ENCODE assay signal across 1 cellular context in the genomic region with DNA sequence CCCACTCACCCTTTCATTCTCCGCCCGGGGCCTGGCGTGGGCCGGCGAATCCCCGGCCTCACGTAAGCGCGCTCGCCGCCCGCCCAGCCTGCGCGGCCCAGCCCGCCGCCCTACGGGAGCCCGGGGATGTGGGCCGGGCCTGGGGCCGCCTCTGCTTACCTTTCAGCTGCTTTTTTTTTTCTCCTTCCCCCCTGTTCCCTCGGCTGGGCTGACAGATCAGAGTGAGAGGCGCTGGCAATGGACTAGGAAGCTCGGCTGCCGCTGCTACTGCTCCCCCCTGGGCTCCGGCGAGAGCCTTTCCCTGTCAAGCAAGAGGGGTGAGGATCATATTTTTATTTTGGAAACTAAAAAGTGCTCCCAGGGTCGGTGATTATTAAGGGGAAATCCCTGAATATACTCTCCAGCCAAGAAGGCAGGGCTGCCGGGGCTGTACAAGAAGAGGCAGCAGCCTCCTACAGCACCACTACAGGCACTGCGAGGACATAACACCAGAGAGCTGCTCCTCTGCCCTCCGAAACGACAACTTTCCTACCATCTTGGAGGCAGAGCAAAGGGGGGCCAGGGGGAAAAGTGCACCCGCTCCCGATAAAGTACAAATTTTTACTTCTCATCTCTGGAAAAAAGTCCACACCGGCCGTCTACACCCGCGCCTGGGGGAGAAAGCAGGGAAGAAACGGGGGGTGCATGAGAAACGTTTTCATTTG.
A peak's percentile ranks its signal among the peaks of the same experiment; 100 is the strongest.
TF ChIP-seq lines count a peak whose summit lies in the region.

A gene with protein sequence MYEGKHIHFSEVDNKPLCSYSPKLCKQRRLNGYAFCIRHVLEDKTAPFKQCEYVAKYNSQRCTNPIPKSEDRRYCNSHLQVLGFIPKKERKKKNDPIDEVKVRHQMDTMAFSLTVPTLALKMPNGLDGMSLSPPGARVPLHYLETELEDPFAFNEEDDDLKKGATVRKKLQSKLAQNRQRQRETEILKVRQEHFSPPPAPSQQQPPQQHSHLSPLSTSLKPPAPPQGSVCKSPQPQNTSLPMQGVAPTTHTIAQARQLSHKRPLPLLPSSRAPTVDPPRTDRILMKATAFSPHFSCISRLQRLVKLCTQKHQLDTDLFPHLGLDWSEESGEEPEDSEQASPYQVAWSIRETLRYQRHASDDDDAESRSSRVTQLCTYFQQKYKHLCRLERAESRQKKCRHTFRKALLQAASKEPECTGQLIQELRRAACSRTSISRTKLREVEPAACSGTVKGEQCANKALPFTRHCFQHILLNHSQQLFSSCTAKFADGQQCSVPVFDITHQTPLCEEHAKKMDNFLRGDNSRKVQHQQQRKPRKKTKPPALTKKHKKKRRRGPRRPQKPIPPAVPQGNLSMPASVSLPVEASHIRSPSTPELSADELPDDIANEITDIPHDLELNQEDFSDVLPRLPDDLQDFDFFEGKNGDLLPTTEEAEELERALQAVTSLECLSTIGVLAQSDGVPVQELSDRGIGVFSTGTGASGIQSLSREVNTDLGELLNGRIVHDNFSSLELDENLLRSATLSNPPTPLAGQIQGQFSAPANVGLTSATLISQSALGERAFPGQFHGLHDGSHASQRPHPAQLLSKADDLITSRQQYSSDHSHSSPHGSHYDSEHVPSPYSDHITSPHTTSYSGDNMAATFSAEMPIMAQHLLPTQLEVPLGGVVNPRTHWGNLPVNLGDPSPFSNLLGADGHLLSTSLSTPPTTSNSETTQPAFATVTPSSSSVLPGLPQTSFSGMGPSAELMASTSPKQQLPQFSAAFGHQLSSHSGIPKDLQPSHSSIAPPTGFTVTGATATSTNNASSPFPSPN (minus strand): TSS at position 433 of the 704 bp plus-strand sequence. CDS start 23,158 bp downstream, outside the sequence.

TF ChIP-seq in GM12878, 131 proteins besides CTCF, POLR2A, EP300 and RAD21 (continues in another document):
- TF ChIP-seq, protein P1, sequence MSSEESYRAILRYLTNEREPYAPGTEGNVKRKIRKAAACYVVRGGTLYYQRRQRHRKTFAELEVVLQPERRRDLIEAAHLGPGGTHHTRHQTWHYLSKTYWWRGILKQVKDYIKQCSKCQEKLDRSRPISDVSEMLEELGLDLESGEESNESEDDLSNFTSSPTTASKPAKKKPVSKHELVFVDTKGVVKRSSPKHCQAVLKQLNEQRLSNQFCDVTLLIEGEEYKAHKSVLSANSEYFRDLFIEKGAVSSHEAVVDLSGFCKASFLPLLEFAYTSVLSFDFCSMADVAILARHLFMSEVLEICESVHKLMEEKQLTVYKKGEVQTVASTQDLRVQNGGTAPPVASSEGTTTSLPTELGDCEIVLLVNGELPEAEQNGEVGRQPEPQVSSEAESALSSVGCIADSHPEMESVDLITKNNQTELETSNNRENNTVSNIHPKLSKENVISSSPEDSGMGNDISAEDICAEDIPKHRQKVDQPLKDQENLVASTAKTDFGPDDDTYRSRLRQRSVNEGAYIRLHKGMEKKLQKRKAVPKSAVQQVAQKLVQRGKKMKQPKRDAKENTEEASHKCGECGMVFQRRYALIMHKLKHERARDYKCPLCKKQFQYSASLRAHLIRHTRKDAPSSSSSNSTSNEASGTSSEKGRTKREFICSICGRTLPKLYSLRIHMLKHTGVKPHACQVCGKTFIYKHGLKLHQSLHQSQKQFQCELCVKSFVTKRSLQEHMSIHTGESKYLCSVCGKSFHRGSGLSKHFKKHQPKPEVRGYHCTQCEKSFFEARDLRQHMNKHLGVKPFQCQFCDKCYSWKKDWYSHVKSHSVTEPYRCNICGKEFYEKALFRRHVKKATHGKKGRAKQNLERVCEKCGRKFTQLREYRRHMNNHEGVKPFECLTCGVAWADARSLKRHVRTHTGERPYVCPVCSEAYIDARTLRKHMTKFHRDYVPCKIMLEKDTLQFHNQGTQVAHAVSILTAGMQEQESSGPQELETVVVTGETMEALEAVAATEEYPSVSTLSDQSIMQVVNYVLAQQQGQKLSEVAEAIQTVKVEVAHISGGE (CRISPR knock-in tag; IDR thresholded peaks at IDR 0.05): no peak
- TF ChIP-seq SRF (IDR thresholded peaks at IDR 0.05; ENCODE audit: low read depth in 2 of 2, low read length in 2 of 2) (no peak), CEBPB (IDR thresholded peaks at IDR 0.05; ENCODE audit: borderline replicate concordance in 1 of 2, low read depth in 2 of 2, low read length in 2 of 2) (no peak), EED (IDR thresholded peaks at IDR 0.05; ENCODE audit: low read depth) (peak; percentile 24; the same call in 1 of the 2 replicates), STAT1 (conservative IDR thresholded peaks at IDR 0.05) (no peak), SREBF2 (IDR thresholded peaks at IDR 0.05; ENCODE audit: low read length) (no peak), SIX5 (IDR thresholded peaks at IDR 0.05; ENCODE audit: low read depth, low read length, severe bottlenecking) (no peak), CREB1 (IDR thresholded peaks at IDR 0.05; ENCODE audit: low read depth) (no peak), MTA3 (IDR thresholded peaks at IDR 0.05; ENCODE audit: borderline replicate concordance, low read length) (no peak; the same call in 1 of the 2 replicates), GABPA (IDR thresholded peaks at IDR 0.05; ENCODE audit: low read depth) (no peak), HDGF (IDR thresholded peaks at IDR 0.05) (no peak), ESRRA (IDR thresholded peaks at IDR 0.05; ENCODE audit: low read length) (no peak), KLF5 (IDR thresholded peaks at IDR 0.05; ENCODE audit: partially characterized antibody) (no peak), CREM (IDR thresholded peaks at IDR 0.05; ENCODE audit: low read depth) (0 out of 2 replicates have a peak, but pooled peaks have one; percentile 36), BRCA1 (IDR thresholded peaks at IDR 0.05; ENCODE audit: low read depth, low read length) (no peak), TBL1XR1 (IDR thresholded peaks at IDR 0.05; ENCODE audit: low read depth, low read length) (peak; percentile 38; the same call in 1 of the 2 replicates), ZNF274 (IDR thresholded peaks at IDR 0.05; ENCODE audit: insufficient read depth, insufficient read length) (no peak), IKZF1 (conservative IDR thresholded peaks at IDR 0.05) (peak; percentile 73; the same call in 1 of the 2 replicates), SMC3 (IDR thresholded peaks at IDR 0.05; ENCODE audit: borderline replicate concordance, low read length) (no peak), YBX1 (IDR thresholded peaks at IDR 0.05) (no peak), MTA2 (IDR thresholded peaks at IDR 0.05; ENCODE audit: low read depth) (0 out of 2 replicates have a peak, but pooled peaks have one; percentile 18), MEF2A (IDR thresholded peaks at IDR 0.05; ENCODE audit: insufficient read depth, low read depth, low read length) (0 out of 2 replicates have a peak, but pooled peaks have one; percentile 13), DPF2 (IDR thresholded peaks at IDR 0.05) (peak; percentile 54; the same call in 1 of the 2 replicates), SREBF1 (IDR thresholded peaks at IDR 0.05; ENCODE audit: low read length) (no peak), SP1 (IDR thresholded peaks at IDR 0.05; ENCODE audit: low read depth, low read length) (no peak), NFIC (IDR thresholded peaks at IDR 0.05; ENCODE audit: low read depth, low read length) (0 out of 2 replicates have a peak, but pooled peaks have one; percentile 17), SMAD5 (IDR thresholded peaks at IDR 0.05; ENCODE audit: low read depth) (peak; percentile 76; the same call in 1 of the 2 replicates)
- TF ChIP-seq, protein P2, sequence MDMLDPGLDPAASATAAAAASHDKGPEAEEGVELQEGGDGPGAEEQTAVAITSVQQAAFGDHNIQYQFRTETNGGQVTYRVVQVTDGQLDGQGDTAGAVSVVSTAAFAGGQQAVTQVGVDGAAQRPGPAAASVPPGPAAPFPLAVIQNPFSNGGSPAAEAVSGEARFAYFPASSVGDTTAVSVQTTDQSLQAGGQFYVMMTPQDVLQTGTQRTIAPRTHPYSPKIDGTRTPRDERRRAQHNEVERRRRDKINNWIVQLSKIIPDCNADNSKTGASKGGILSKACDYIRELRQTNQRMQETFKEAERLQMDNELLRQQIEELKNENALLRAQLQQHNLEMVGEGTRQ (IDR thresholded peaks at IDR 0.05; ENCODE audit: borderline replicate concordance, low read depth, low read length): no peak
- TF ChIP-seq, protein P3, sequence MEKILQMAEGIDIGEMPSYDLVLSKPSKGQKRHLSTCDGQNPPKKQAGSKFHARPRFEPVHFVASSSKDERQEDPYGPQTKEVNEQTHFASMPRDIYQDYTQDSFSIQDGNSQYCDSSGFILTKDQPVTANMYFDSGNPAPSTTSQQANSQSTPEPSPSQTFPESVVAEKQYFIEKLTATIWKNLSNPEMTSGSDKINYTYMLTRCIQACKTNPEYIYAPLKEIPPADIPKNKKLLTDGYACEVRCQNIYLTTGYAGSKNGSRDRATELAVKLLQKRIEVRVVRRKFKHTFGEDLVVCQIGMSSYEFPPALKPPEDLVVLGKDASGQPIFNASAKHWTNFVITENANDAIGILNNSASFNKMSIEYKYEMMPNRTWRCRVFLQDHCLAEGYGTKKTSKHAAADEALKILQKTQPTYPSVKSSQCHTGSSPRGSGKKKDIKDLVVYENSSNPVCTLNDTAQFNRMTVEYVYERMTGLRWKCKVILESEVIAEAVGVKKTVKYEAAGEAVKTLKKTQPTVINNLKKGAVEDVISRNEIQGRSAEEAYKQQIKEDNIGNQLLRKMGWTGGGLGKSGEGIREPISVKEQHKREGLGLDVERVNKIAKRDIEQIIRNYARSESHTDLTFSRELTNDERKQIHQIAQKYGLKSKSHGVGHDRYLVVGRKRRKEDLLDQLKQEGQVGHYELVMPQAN (conservative IDR thresholded peaks at IDR 0.05): 0 out of 2 replicates have a peak, but pooled peaks have one; percentile 18
- TF ChIP-seq, protein P4, sequence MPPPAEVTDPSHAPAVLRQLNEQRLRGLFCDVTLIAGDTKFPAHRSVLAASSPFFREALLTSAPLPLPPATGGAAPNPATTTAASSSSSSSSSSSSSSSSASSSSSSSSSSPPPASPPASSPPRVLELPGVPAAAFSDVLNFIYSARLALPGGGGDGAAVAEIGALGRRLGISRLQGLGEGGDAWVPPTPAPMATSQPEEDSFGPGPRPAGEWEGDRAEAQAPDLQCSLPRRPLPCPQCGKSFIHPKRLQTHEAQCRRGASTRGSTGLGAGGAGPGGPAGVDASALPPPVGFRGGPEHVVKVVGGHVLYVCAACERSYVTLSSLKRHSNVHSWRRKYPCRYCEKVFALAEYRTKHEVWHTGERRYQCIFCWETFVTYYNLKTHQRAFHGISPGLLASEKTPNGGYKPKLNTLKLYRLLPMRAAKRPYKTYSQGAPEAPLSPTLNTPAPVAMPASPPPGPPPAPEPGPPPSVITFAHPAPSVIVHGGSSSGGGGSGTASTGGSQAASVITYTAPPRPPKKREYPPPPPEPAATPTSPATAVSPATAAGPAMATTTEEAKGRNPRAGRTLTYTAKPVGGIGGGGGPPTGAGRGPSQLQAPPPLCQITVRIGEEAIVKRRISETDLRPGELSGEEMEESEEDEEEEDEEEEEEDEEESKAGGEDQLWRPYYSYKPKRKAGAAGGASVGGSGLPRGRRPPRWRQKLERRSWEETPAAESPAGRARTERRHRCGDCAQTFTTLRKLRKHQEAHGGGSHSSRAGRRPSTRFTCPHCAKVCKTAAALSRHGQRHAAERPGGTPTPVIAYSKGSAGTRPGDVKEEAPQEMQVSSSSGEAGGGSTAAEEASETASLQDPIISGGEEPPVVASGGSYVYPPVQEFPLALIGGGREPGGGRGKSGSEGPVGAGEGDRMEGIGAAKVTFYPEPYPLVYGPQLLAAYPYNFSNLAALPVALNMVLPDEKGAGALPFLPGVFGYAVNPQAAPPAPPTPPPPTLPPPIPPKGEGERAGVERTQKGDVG (CRISPR knock-in tag; IDR thresholded peaks at IDR 0.05): no peak
- TF ChIP-seq, protein P5, sequence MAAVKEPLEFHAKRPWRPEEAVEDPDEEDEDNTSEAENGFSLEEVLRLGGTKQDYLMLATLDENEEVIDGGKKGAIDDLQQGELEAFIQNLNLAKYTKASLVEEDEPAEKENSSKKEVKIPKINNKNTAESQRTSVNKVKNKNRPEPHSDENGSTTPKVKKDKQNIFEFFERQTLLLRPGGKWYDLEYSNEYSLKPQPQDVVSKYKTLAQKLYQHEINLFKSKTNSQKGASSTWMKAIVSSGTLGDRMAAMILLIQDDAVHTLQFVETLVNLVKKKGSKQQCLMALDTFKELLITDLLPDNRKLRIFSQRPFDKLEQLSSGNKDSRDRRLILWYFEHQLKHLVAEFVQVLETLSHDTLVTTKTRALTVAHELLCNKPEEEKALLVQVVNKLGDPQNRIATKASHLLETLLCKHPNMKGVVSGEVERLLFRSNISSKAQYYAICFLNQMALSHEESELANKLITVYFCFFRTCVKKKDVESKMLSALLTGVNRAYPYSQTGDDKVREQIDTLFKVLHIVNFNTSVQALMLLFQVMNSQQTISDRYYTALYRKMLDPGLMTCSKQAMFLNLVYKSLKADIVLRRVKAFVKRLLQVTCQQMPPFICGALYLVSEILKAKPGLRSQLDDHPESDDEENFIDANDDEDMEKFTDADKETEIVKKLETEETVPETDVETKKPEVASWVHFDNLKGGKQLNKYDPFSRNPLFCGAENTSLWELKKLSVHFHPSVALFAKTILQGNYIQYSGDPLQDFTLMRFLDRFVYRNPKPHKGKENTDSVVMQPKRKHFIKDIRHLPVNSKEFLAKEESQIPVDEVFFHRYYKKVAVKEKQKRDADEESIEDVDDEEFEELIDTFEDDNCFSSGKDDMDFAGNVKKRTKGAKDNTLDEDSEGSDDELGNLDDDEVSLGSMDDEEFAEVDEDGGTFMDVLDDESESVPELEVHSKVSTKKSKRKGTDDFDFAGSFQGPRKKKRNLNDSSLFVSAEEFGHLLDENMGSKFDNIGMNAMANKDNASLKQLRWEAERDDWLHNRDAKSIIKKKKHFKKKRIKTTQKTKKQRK (IDR thresholded peaks at IDR 0.05; ENCODE audit: low read depth, low read length): no peak
- TF ChIP-seq, protein P6, sequence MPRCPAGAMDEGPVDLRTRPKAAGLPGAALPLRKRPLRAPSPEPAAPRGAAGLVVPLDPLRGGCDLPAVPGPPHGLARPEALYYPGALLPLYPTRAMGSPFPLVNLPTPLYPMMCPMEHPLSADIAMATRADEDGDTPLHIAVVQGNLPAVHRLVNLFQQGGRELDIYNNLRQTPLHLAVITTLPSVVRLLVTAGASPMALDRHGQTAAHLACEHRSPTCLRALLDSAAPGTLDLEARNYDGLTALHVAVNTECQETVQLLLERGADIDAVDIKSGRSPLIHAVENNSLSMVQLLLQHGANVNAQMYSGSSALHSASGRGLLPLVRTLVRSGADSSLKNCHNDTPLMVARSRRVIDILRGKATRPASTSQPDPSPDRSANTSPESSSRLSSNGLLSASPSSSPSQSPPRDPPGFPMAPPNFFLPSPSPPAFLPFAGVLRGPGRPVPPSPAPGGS (IDR thresholded peaks at IDR 0.05; ENCODE audit: borderline replicate concordance, insufficient read depth, low read depth, low read length, poor library complexity, severe bottlenecking): peak; percentile 10
